20 cellular contexts compared by ENCODE assay signal in the genomic region with DNA sequence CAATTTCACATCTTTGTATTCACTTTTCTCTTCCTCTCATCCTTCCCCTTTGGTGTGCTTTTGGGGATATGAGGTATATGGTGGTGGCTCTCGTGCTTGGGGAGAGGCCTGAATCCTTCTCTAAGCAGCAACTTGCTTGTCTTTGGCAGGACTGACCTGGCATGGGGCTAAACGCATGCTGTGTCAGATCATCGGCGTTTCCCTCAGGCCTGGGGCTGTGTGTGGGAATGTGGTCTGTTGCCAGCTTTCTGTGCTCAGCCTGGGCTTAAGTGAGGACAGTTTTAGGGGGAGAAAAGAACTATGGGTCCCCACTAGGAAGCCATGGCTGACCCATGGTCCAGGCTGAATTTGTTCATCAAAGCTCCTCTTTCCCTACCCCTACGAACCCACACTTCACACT.
DNase-seq lines count a peak whose midpoint lies in the region; ATAC-seq and TF ChIP-seq lines count a peak whose summit lies in the region.
"Had no signal": no experiment of that assay in that cellular context is flagged by ENCODE, and none has a peak within 500 bp of the region (broad histone marks: within the 10 kb centered on the region; RNA-seq: fewer than 3 reads in every experiment).

No MANE protein-coding gene starts in this region.

- ATAC-seq in T-cell (replicated peaks in 1 of 4) (no peak), GM18511 (IDR thresholded peaks at IDR 0.05; ENCODE audit: unreplicated experiment) (no peak), GM19452 (IDR thresholded peaks at IDR 0.05; ENCODE audit: unreplicated experiment) (no peak)
- ATAC-seq: GM23338, lower lobe of right lung, natural killer cell, WTC11 had no signal

- POLR2A ChIA-PET in T-cell (lab: Charles Lee), result no interaction called here

- peak overlapping the region; percentile 72 for H3K27ac Mint-ChIP-seq in activated naive CD4-positive, alpha-beta T cell treated with anti-CD3 and anti-CD28 coated beads, Interleukin-2, amount 50 U/mL, for 24 hours
- H3K27ac Mint-ChIP-seq in T-cell (peak overlapping the region; percentile 32 to 35), endodermal cell (peak overlapping the region; percentile 24)
- H3K27ac Mint-ChIP-seq: dendritic cell treated with granulocyte-macrophage colony-stimulating factor and Interleukin-4, amounts not matched to agents 40 ng/mL and 50 ng/mL, for 4 days; GM23338; WTC11 had no signal

- DNase-seq in activated naive CD4-positive, alpha-beta T cell treated with anti-CD3 and anti-CD28 coated beads, Interleukin-2, amount 50 U/mL, for 16 hours, result no peak
- DNase-seq in T-cell (no peak), endodermal cell (no peak), skeletal muscle cell (ENCODE audit: low read depth) (peak; percentile 26), DMS114 treated with DMSO at 0.1 percent for 48 hours (lab: John Stamatoyannopoulos, UW; ENCODE audit: unreplicated experiment) (no peak)
- DNase-seq: lower lobe of right lung; natural killer cell; NCI-H2081 treated with DMSO at 0.1 percent for 48 hours; NCI-H82; retina; RPMI8226; stimulated activated CD4-positive, alpha-beta T cell treated with anti-CD3 and anti-CD28 coated beads, Interleukin-2, amount 100 ng/mL, for 24 hours had no signal

- peaks cover 22% of the 10 kb centered on the region for H3K36me3 ChIP-seq in endodermal cell (ENCODE audit: control insufficient read depth, insufficient read depth, low read length)

- no peak overlapping the region for H3K4me3 Mint-ChIP-seq in activated naive CD4-positive, alpha-beta T cell treated with anti-CD3 and anti-CD28 coated beads, Interleukin-2, amount 50 U/mL, for 24 hours
- H3K4me3 Mint-ChIP-seq in T-cell (no peak overlapping the region), endodermal cell (no peak overlapping the region)
- H3K4me3 Mint-ChIP-seq: dendritic cell treated with granulocyte-macrophage colony-stimulating factor and Interleukin-4, amounts not matched to agents 40 ng/mL and 50 ng/mL, for 4 days; GM23338; natural killer cell; WTC11 had no signal

- no peaks in the 10 kb centered on the region for H3K27me3 Mint-ChIP-seq in activated naive CD4-positive, alpha-beta T cell treated with anti-CD3 and anti-CD28 coated beads, Interleukin-2, amount 50 U/mL, for 24 hours
- H3K27me3 Mint-ChIP-seq in T-cell, result no peaks in the 10 kb centered on the region
- no peaks in the 10 kb centered on the region for H3K27me3 Mint-ChIP-seq in endodermal cell (ENCODE audit: insufficient read depth)
- H3K27me3 Mint-ChIP-seq: dendritic cell treated with granulocyte-macrophage colony-stimulating factor and Interleukin-4, amounts not matched to agents 40 ng/mL and 50 ng/mL, for 4 days had no signal

- no peaks in the 10 kb centered on the region for H3K27me3 ChIP-seq in endodermal cell (ENCODE audit: control insufficient read depth, insufficient read depth, low read length, poor library complexity, severe bottlenecking)
- H3K27me3 ChIP-seq: esophagus muscularis mucosa had no signal

- H3K9ac ChIP-seq in endodermal cell (ENCODE audit: extremely low read depth, low read length, poor library complexity, severe bottlenecking), result no peak overlapping the region

- H3K9me3 Mint-ChIP-seq in activated naive CD4-positive, alpha-beta T cell treated with anti-CD3 and anti-CD28 coated beads, Interleukin-2, amount 50 U/mL, for 24 hours, result no peaks in the 10 kb centered on the region
- no peaks in the 10 kb centered on the region for H3K9me3 Mint-ChIP-seq in T-cell
- no peaks in the 10 kb centered on the region for H3K9me3 Mint-ChIP-seq in endodermal cell
- H3K9me3 Mint-ChIP-seq: dendritic cell treated with granulocyte-macrophage colony-stimulating factor and Interleukin-4, amounts not matched to agents 40 ng/mL and 50 ng/mL, for 4 days; GM23338; natural killer cell; WTC11 had no signal

- no peak for TF ChIP-seq CTCF in endodermal cell (conservative IDR thresholded peaks at IDR 0.05)

- no peak overlapping the region for H3K4me3 ChIP-seq in endodermal cell (ENCODE audit: low read length)
- H3K4me3 ChIP-seq in skeletal muscle cell (ENCODE audit: low read depth, low read length), result no peak overlapping the region
- H3K4me3 ChIP-seq: esophagus muscularis mucosa, GM23338, lower lobe of right lung, thoracic aorta had no signal

- peaks cover 11% of the 10 kb centered on the region for H3K4me1 ChIP-seq in endodermal cell (ENCODE audit: control insufficient read depth, insufficient read depth, low read length)
- H3K4me1 ChIP-seq: esophagus muscularis mucosa had no signal

- 81 to 86% methylated on average over 3 to 5 of the region's 5 CpGs for WGBS in endodermal cell (ENCODE audit: insufficient coverage in 1 of 2, insufficient read length in 1 of 2), 2 experiments

- H3K36me3 Mint-ChIP-seq in activated naive CD4-positive, alpha-beta T cell treated with anti-CD3 and anti-CD28 coated beads, Interleukin-2, amount 50 U/mL, for 24 hours, result no peaks in the 10 kb centered on the region
- H3K36me3 Mint-ChIP-seq in T-cell, result peaks cover 15% of the 10 kb centered on the region
- H3K36me3 Mint-ChIP-seq in endodermal cell (ENCODE audit: low read depth), result peaks cover 25% of the 10 kb centered on the region
- H3K36me3 Mint-ChIP-seq: natural killer cell had no signal

- H3K4me1 Mint-ChIP-seq in activated naive CD4-positive, alpha-beta T cell treated with anti-CD3 and anti-CD28 coated beads, Interleukin-2, amount 50 U/mL, for 24 hours, result peaks cover 68% of the 10 kb centered on the region
- H3K4me1 Mint-ChIP-seq in T-cell (peaks cover 41 to 52% (median 44%) of the 10 kb centered on the region in 3 donors), endodermal cell (peaks cover 40% of the 10 kb centered on the region)

- H3K9me3 ChIP-seq in endodermal cell (ENCODE audit: control insufficient read depth, low read length), result no peaks in the 10 kb centered on the region
- H3K9me3 ChIP-seq: esophagus muscularis mucosa, lower lobe of right lung, thoracic aorta had no signal

- no peak overlapping the region for H3K27ac ChIP-seq in endodermal cell (ENCODE audit: low read depth, low read length)
- H3K27ac ChIP-seq: esophagus muscularis mucosa, lower lobe of right lung, thoracic aorta had no signal

- CTCF ChIA-PET in T-cell (lab: Charles Lee), result no interaction called here
